28 cellular contexts compared by ENCODE assay signal in genomic region chr15:77519540-77519939, GRCh38.
"Had no signal": no experiment of that assay in that cellular context is flagged by ENCODE, and none has a peak within 500 bp of the region (broad histone marks: within the 10 kb centered on the region; RNA-seq: fewer than 3 reads in every experiment).

No MANE protein-coding gene starts in this region.

- ATAC-seq: esophagus mucosa; gastrocnemius medialis; left cardiac atrium; left ventricle myocardium superior; naive thymus-derived CD8-positive, alpha-beta T cell; pancreas had no signal

- H3K27me3 ChIP-seq: brain microvascular endothelial cell, gastrocnemius medialis, pancreas, tibial nerve had no signal

- H3K27ac ChIP-seq: brain microvascular endothelial cell, gastrocnemius medialis, pancreas, prostate gland, tibial nerve had no signal

- H3K36me3 ChIP-seq: brain microvascular endothelial cell, gastrocnemius medialis, pancreas, prostate gland, tibial nerve had no signal

- H3K4me3 ChIP-seq: gastrocnemius medialis, pancreas, prostate gland, smooth muscle cell, tibial nerve had no signal

- DNase-seq: activated CD4-positive, alpha-beta memory T cell treated with anti-CD3 and anti-CD28 coated beads, Interleukin-2, amount 10 ng/mL, durations not matched to agents 7 days and 5 days; activated CD4-positive, alpha-beta T cell treated with anti-CD3 and anti-CD28 coated beads for 1 hour; activated CD4-positive, alpha-beta T cell treated with anti-CD3 and anti-CD28 coated beads, Interleukin-2, amount 10 ng/mL, durations not matched to agents 7 days and 5 days; activated CD8-positive, alpha-beta memory T cell treated with anti-CD3 and anti-CD28 coated beads, Interleukin-2, amount 50 U/mL, for 48 hours; activated gamma-delta T cell; activated naive CD4-positive, alpha-beta T cell treated with anti-CD3 and anti-CD28 coated beads, Interleukin-2, amount 10 ng/mL, durations not matched to agents 7 days and 5 days; activated naive CD8-positive, alpha-beta T cell treated with anti-CD3 and anti-CD28 coated beads, Interleukin-2, amount 10 ng/mL, durations not matched to agents 7 days and 5 days; activated T-cell treated with anti-CD3 and anti-CD28 coated beads, Interleukin-2, amount 50 U/mL, for 24 hours; amniotic stem cell; brain microvascular endothelial cell; gastrocnemius medialis; glutamatergic neuron; left cardiac atrium; left ventricle myocardium superior; mammary epithelial cell; midbrain; naive thymus-derived CD8-positive, alpha-beta T cell; nucleus accumbens; pancreas; retina; stimulated activated CD4-positive, alpha-beta T cell treated with anti-CD3 and anti-CD28 coated beads, Interleukin-15, amount 100 ng/mL, for 24 hours; stimulated activated CD4-positive, alpha-beta T cell treated with anti-CD3 and anti-CD28 coated beads, Interleukin-2, amount 100 ng/mL, for 24 hours; stimulated activated naive CD4-positive, alpha-beta T cell; T-helper 9 cell had no signal

- H3K4me1 ChIP-seq: gastrocnemius medialis, pancreas, prostate gland, tibial nerve had no signal

- H3K9me3 ChIP-seq: gastrocnemius medialis, pancreas, prostate gland, tibial nerve had no signal

- H3K4me2 ChIP-seq: smooth muscle cell had no signal
